ENCODE assay signal across 10 cellular contexts in genomic region chrX:115147220-115147619, GRCh38. TPM values are rescaled to one million over a fixed set of nuclear protein-coding genes. Genes with fewer than 3 reads are reported as not detected.
DNase-seq lines count a peak whose midpoint lies in the region; ATAC-seq, FAIRE-seq and TF ChIP-seq lines count a peak whose summit lies in the region.
"Had no signal": no experiment of that assay in that cellular context is flagged by ENCODE, and none has a peak within 500 bp of the region (broad histone marks: within the 10 kb centered on the region; RNA-seq: fewer than 3 reads in every experiment).

No MANE protein-coding gene starts in this region.

- FAIRE-seq in A549 (lab: Jason Lieb, UNC) (peak; percentile 95), GM12891 (lab: Jason Lieb, UNC) (no peak)

- TF ChIP-seq RAD21 in A549 (conservative IDR thresholded peaks at IDR 0.05 in 1 of 2, IDR thresholded peaks at IDR 0.05 in 1 of 2): peak; percentile 46 to 61

- TF ChIP-seq POLR2A in A549 (IDR thresholded peaks at IDR 0.05; ENCODE audit: low read length) (no peak), GM12891 (IDR thresholded peaks at IDR 0.05; ENCODE audit: low read depth, low read length) (no peak)

- POLR2A ChIA-PET in A549 (lab: Yijun Ruan, JAX): no interaction called here

- 38% methylated on average over 1 of the region's 1 CpG for WGBS in A549 (ENCODE audit: missing lambda C conversion rate)

- H3K4me3 ChIP-seq in A549: no peak overlapping the region

- no peaks in the 10 kb centered on the region for H3K9me3 ChIP-seq in A549

- no peaks in the 10 kb centered on the region for H3K4me1 ChIP-seq in A549

- ATAC-seq in A549: no peak
- ATAC-seq in GM18498 (IDR thresholded peaks at IDR 0.05; ENCODE audit: unreplicated experiment): no peak
- ATAC-seq: natural killer cell treated with Interleukin-12 subunit alpha and Interleukin-12 subunit beta and Interleukin-15 and Interleukin-18, amount 100 ng/mL, for 72 hours had no signal

- in situ Hi-C loops in GM13976 (cut with MboI; ENCODE audit: low sequenced_read_pairs, unreplicated experiment): no loop called here
- in situ Hi-C loops in SK-MEL-5 (cut with HindIII; ENCODE audit: low pct_unique_long_range_greater_than_20kb, low sequenced_read_pairs): no loop called here

- CTCF ChIA-PET in A549 (lab: Yijun Ruan, JAX): interaction anchor here (0.7 to 1.2 kb wide), 4 partner anchors 38 to 525 kb away, joined by 3 to 4 read pairs (median 3); no protein-coding TSS in a partner anchor

- no peak for TF ChIP-seq EP300 in A549 (IDR thresholded peaks at IDR 0.05)

- H3K27ac ChIP-seq in A549: no peak overlapping the region

- H3K4me2 ChIP-seq in A549: no peak overlapping the region

- DNase-seq in A549 (ENCODE audit: low read depth in 1 of 2, low spot score in 1 of 2) (peak; percentile 6 to 16), GM13976 (ENCODE audit: low spot score) (peak; percentile 9), SK-MEL-5 (ENCODE audit: low read depth, low spot score) (peak; percentile 41), iPS-NIHi7 (ENCODE audit: extremely low spot score) (peak; percentile 14), GM12891 (ENCODE audit: insufficient read length, low spot score) (no peak)
- DNase-seq in activated CD4-positive, alpha-beta T cell treated with anti-CD3 and anti-CD28 coated beads for 1 hour: no peak
- DNase-seq in activated CD4-positive, CD25-positive, alpha-beta regulatory T cell (lab: John Stamatoyannopoulos, UW): no peak
- DNase-seq: activated gamma-delta T cell had no signal

- TF ChIP-seq CTCF in A549 (IDR thresholded peaks at IDR 0.05) (peak; percentile 47), GM13976 (IDR thresholded peaks at IDR 0.05; ENCODE audit: borderline replicate concordance, control extremely low read depth, extremely low read depth, insufficient read depth, missing control alignments) (no peak)

TF ChIP-seq in A549, 52 proteins besides CTCF, POLR2A, EP300 and RAD21:
- TF ChIP-seq HOXA7 (CRISPR knock-in tag; IDR thresholded peaks at IDR 0.05) (no peak), SMC3 (IDR thresholded peaks at IDR 0.05) (0 out of 3 replicates have a peak, but pooled peaks have one; percentile 30)

TF ChIP-seq in GM12891, 5 proteins besides CTCF, POLR2A, EP300 and RAD21:
- TF ChIP-seq PAX5 (IDR thresholded peaks at IDR 0.05; ENCODE audit: insufficient read depth, low read length, severe bottlenecking) (no peak), POLR2AphosphoS5 (IDR thresholded peaks at IDR 0.05; ENCODE audit: low read depth, low read length) (no peak), SPI1 (IDR thresholded peaks at IDR 0.05; ENCODE audit: low read depth, low read length) (no peak), POU2F2 (IDR thresholded peaks at IDR 0.05; ENCODE audit: low read depth, low read length) (no peak), TAF1 (IDR thresholded peaks at IDR 0.05; ENCODE audit: low read depth, low read length) (no peak)
TF ChIP-seq in GM12891: peak in this region for 0.

RNA-seq across cellular contexts. Expression of gene RBMXL3, which starts 42.0 kb away (rescaled TPM):
- polyA plus RNA-seq in A549 (2011; rRNA removed): not detected in 2 replicates
- not detected in 2 replicates for polyA plus RNA-seq in A549 (2012; cell fraction: cytosol; rRNA removed)
- not detected in 2 replicates for polyA plus RNA-seq in A549 (2012; cell fraction: nucleus; rRNA removed)
- not detected in 3 replicates for polyA plus RNA-seq in A549 (2017; fragmentation: RNase III; extraction: RNeasy Plus Mini Kit Qiagen cat#74134 plus additional on column Dnase treatment)
- polyA minus RNA-seq in A549 (2011; rRNA and poly(A)+ RNA removed): not detected in 2 replicates
- not detected in 2 replicates for total RNA-seq in SK-MEL-5 (2014; rRNA removed; shearing (Covaris generic))
- polyA plus RNA-seq in SK-MEL-5 (2015; cell fraction: cytosol; rRNA removed): not detected in 2 replicates
- polyA plus RNA-seq in SK-MEL-5 (2015; cell fraction: nucleus; rRNA removed): not detected in 2 replicates
- not detected for polyA plus RNA-seq in GM12891 (2012; ENCODE audit: low read depth, missing spikeins)
- total RNA-seq: natural killer cell treated with Interleukin-12 subunit alpha and Interleukin-12 subunit beta and Interleukin-15 and Interleukin-18, amount 100 ng/mL, for 72 hours had no signal

Comparison
In these comparisons a context has a peak if more than half of its experiments do, and no peak if none do; other contexts are left out.
1. DNase-seq: peak in A549 (2 of 2), GM13976 (single experiment), SK-MEL-5 (single experiment) and iPS-NIHi7 (single experiment); none in GM12891 (single experiment), activated CD4-positive, alpha-beta T cell treated with anti-CD3 and anti-CD28 coated beads for 1 hour (single experiment) and activated CD4-positive, CD25-positive, alpha-beta regulatory T cell (0 of 4).